ENCODE assay signal across 1 cellular context in genomic region chr3:120214161-120214560, GRCh38.
TF ChIP-seq lines count a peak whose summit lies in the region.

No MANE protein-coding gene starts in this region.

TF ChIP-seq in WTC11, 78 proteins besides CTCF, POLR2A, EP300 and RAD21 (continued from another document):
- TF ChIP-seq ZNF425 (CRISPR knock-in tag; conservative IDR thresholded peaks at IDR 0.05) (no peak), USF1 (CRISPR knock-in tag; IDR thresholded peaks at IDR 0.05) (no peak), GRHL2 (CRISPR knock-in tag; IDR thresholded peaks at IDR 0.05; ENCODE audit: insufficient replicate concordance, severe bottlenecking) (no peak), ZNF416 (CRISPR knock-in tag; IDR thresholded peaks at IDR 0.05) (no peak), ZMAT4 (CRISPR knock-in tag; IDR thresholded peaks at IDR 0.05) (no peak), ZNF423 (CRISPR knock-in tag; IDR thresholded peaks at IDR 0.05) (no peak), FOXK1 (CRISPR knock-in tag; IDR thresholded peaks at IDR 0.05) (no peak), ARID4B (CRISPR knock-in tag; IDR thresholded peaks at IDR 0.05; ENCODE audit: borderline replicate concordance) (no peak), RORB (CRISPR knock-in tag; IDR thresholded peaks at IDR 0.05) (no peak), FOXP4 (CRISPR knock-in tag; IDR thresholded peaks at IDR 0.05) (no peak), ZNF138 (CRISPR knock-in tag; conservative IDR thresholded peaks at IDR 0.05) (no peak), CREB1 (CRISPR knock-in tag; IDR thresholded peaks at IDR 0.05) (no peak), ZBTB21 (CRISPR knock-in tag; IDR thresholded peaks at IDR 0.05; ENCODE audit: borderline replicate concordance) (no peak)
TF ChIP-seq in WTC11: peak in this region for 0.
